12 cellular contexts compared by ENCODE assay signal in genomic region chr20:2386516-2387179, GRCh38. TPM values are rescaled to one million over a fixed set of nuclear protein-coding genes. Genes with fewer than 3 reads are reported as not detected.
DNase-seq lines count a peak whose midpoint lies in the region; ATAC-seq, FAIRE-seq and TF ChIP-seq lines count a peak whose summit lies in the region.
"Had no signal": no experiment of that assay in that cellular context is flagged by ENCODE, and none has a peak within 500 bp of the region (broad histone marks: within the 10 kb centered on the region; RNA-seq: fewer than 3 reads in every experiment).

No MANE protein-coding gene starts in this region.

- POLR2A ChIA-PET in MCF 10A (lab: Yijun Ruan, JAX) = interaction anchor here (0.8 to 2.0 kb wide), 2 partner anchors 28 to 64 kb away, joined by 3 to 9 read pairs; no protein-coding TSS in a partner anchor
- POLR2A ChIA-PET in Panc1 (lab: Charles Lee) = no interaction called here

- H3K4me2 ChIP-seq in neural progenitor cell = no peak overlapping the region

- no peak overlapping the region for H3K27ac Mint-ChIP-seq in MCF 10A (ENCODE audit: low read depth, unreplicated experiment)
- no peak overlapping the region for H3K27ac Mint-ChIP-seq in endodermal cell
- no peak overlapping the region for H3K27ac Mint-ChIP-seq in neural progenitor cell
- no peak overlapping the region for H3K27ac Mint-ChIP-seq in endothelial cell (ENCODE audit: unreplicated experiment)

- H3K4me1 ChIP-seq in breast epithelium = no peaks in the 10 kb centered on the region
- no peaks in the 10 kb centered on the region for H3K4me1 ChIP-seq in Panc1 (ENCODE audit: control insufficient read depth, insufficient read depth, low read length)
- H3K4me1 ChIP-seq in endodermal cell (ENCODE audit: control insufficient read depth, insufficient read depth, low read length) = no peaks in the 10 kb centered on the region
- H3K4me1 ChIP-seq in neural progenitor cell = no peaks in the 10 kb centered on the region

- BruUV-seq in MCF 10A (replicated peaks; lab: Mats Ljungman, UMichigan) (no TSS peak), Panc1 (replicated peaks; lab: Mats Ljungman, UMichigan) (no TSS peak)

- H3K27me3 Mint-ChIP-seq in MCF 10A (ENCODE audit: insufficient read depth, unreplicated experiment) (no peaks in the 10 kb centered on the region), endodermal cell (ENCODE audit: insufficient read depth) (peaks cover 5% of the 10 kb centered on the region), neural progenitor cell (ENCODE audit: insufficient read depth, low read depth) (peaks cover 6% of the 10 kb centered on the region), endothelial cell (ENCODE audit: unreplicated experiment) (peaks cover 5% of the 10 kb centered on the region)

- in situ Hi-C loops in Panc1 (cut with HindIII; ENCODE audit: low pct_unique_long_range_greater_than_20kb, low sequenced_read_pairs) = no loop called here

- H4K20me1 ChIP-seq in neural progenitor cell (ENCODE audit: low read depth) = no peaks in the 10 kb centered on the region

- no peak overlapping the region for H2AFZ ChIP-seq in neural progenitor cell (replicated peaks)

- no peaks in the 10 kb centered on the region for H3K79me2 ChIP-seq in neural progenitor cell (ENCODE audit: low read depth)

- H3K27ac ChIP-seq in breast epithelium = no peak overlapping the region
- no peak overlapping the region for H3K27ac ChIP-seq in Panc1 (ENCODE audit: low read length)
- H3K27ac ChIP-seq in endodermal cell (ENCODE audit: low read depth, low read length) = no peak overlapping the region
- no peak overlapping the region for H3K27ac ChIP-seq in neural progenitor cell

- H3K9me3 ChIP-seq in breast epithelium (peaks cover 4 to 19% of the 10 kb centered on the region in 2 donors), Panc1 (ENCODE audit: control insufficient read depth, insufficient read depth, low read depth, low read length) (no peaks in the 10 kb centered on the region), endodermal cell (ENCODE audit: control insufficient read depth, low read length) (peaks cover 4% of the 10 kb centered on the region), neural progenitor cell (ENCODE audit: low read depth) (no peaks in the 10 kb centered on the region)

- H3K36me3 ChIP-seq in breast epithelium = no peaks in the 10 kb centered on the region
- H3K36me3 ChIP-seq in Panc1 (ENCODE audit: control insufficient read depth, insufficient read depth, low read length) = no peaks in the 10 kb centered on the region
- no peaks in the 10 kb centered on the region for H3K36me3 ChIP-seq in endodermal cell (ENCODE audit: control insufficient read depth, insufficient read depth, low read length)
- no peaks in the 10 kb centered on the region for H3K36me3 ChIP-seq in neural progenitor cell

- no peak for TF ChIP-seq POLR2A in breast epithelium (IDR thresholded peaks at IDR 0.05)

- CTCF ChIA-PET in MCF 10A (lab: Yijun Ruan, JAX) = interaction anchor here (0.9 to 2.8 kb wide), 17 partner anchors 10 to 212 kb away, joined by 3 to 14 read pairs (median 4); no protein-coding TSS in a partner anchor
- CTCF ChIA-PET in Panc1 (lab: Charles Lee) = interaction anchor here (0.5 to 2.0 kb wide), 4 partner anchors 69 to 179 kb away, joined by 3 to 6 read pairs (median 4); no protein-coding TSS in a partner anchor

- H3K9me3 Mint-ChIP-seq in MCF 10A (ENCODE audit: unreplicated experiment) = no peaks in the 10 kb centered on the region
- no peaks in the 10 kb centered on the region for H3K9me3 Mint-ChIP-seq in endodermal cell
- H3K9me3 Mint-ChIP-seq in neural progenitor cell = peaks cover 7% of the 10 kb centered on the region
- H3K9me3 Mint-ChIP-seq in endothelial cell (ENCODE audit: unreplicated experiment) = no peaks in the 10 kb centered on the region

- no peak overlapping the region for H3K9ac ChIP-seq in endodermal cell (ENCODE audit: extremely low read depth, low read length, poor library complexity, severe bottlenecking)
- no peak overlapping the region for H3K9ac ChIP-seq in neural progenitor cell

- H3F3A ChIP-seq in neural progenitor cell (ENCODE audit: low read depth) = no peaks in the 10 kb centered on the region

- DNase-seq in MCF 10A (ENCODE audit: unreplicated experiment) (peak; percentile 62), breast epithelium (ENCODE audit: low spot score in 2 of 2) (no peak), Panc1 (ENCODE audit: low read depth, low spot score) (no peak), endodermal cell (peak; percentile 57), urothelium cell line (ENCODE audit: low spot score) (peak; percentile 58), neural progenitor cell (ENCODE audit: low spot score) (no peak), endothelial cell (ENCODE audit: low spot score) (no peak)
- DNase-seq in stimulated activated CD4-positive, alpha-beta T cell treated with anti-CD3 and anti-CD28 coated beads, Interleukin-2, amount 100 ng/mL, for 24 hours = no peak
- DNase-seq: C1 segment of cervical spinal cord, NCI-H1092 had no signal

- H3K4me3 Mint-ChIP-seq in MCF 10A (ENCODE audit: unreplicated experiment) (no peak overlapping the region), endodermal cell (no peak overlapping the region), neural progenitor cell (no peak overlapping the region), endothelial cell (ENCODE audit: unreplicated experiment) (no peak overlapping the region)

- H3K27me3 ChIP-seq in breast epithelium (no peaks in the 10 kb centered on the region), Panc1 (ENCODE audit: control insufficient read depth, insufficient read depth, low read length) (peaks cover 6% of the 10 kb centered on the region; the same call in 1 of the 2 replicates), endodermal cell (ENCODE audit: control insufficient read depth, insufficient read depth, low read length, poor library complexity, severe bottlenecking) (no peaks in the 10 kb centered on the region), neural progenitor cell (no peaks in the 10 kb centered on the region)

- WGBS in endodermal cell (ENCODE audit: insufficient coverage in 1 of 2, insufficient read length in 1 of 2), 2 experiments = 83 to 100% methylated on average over 1 to 5 of the region's 5 CpGs

- ATAC-seq in Panc1 = 0 out of 2 replicates have a peak, but pooled peaks have one; percentile 17
- ATAC-seq: sciatic nerve had no signal

- H3K4me3 ChIP-seq in breast epithelium (no peak overlapping the region), Panc1 (ENCODE audit: low read depth in 2 of 2, low read length in 2 of 2) (no peak overlapping the region), endodermal cell (ENCODE audit: low read length) (no peak overlapping the region), neural progenitor cell (no peak overlapping the region)

- H3K4me1 Mint-ChIP-seq in MCF 10A (ENCODE audit: insufficient read depth, unreplicated experiment) = peaks cover 14% of the 10 kb centered on the region
- H3K4me1 Mint-ChIP-seq in endodermal cell = peaks cover 1% of the 10 kb centered on the region
- H3K4me1 Mint-ChIP-seq in neural progenitor cell = peaks cover 4% of the 10 kb centered on the region
- no peaks in the 10 kb centered on the region for H3K4me1 Mint-ChIP-seq in endothelial cell (ENCODE audit: unreplicated experiment)

- intact Hi-C loops in MCF 10A (cut with micrococcal nuclease) (no loop called here), breast epithelium (cut with DNase I; ENCODE audit: low total_unique reads) (no loop called here), Panc1 (cut with micrococcal nuclease; ENCODE audit: unreplicated experiment) (no loop called here)

- FAIRE-seq in urothelium cell line (lab: Jason Lieb, UNC) = no peak
- FAIRE-seq: TTC549 had no signal

- H3K36me3 Mint-ChIP-seq in MCF 10A (ENCODE audit: insufficient read depth, unreplicated experiment) (no peaks in the 10 kb centered on the region), endodermal cell (ENCODE audit: low read depth) (no peaks in the 10 kb centered on the region), neural progenitor cell (no peaks in the 10 kb centered on the region), endothelial cell (ENCODE audit: low read depth, unreplicated experiment) (no peaks in the 10 kb centered on the region)

- TF ChIP-seq CTCF in MCF 10A (IDR thresholded peaks at IDR 0.05; ENCODE audit: unreplicated experiment) (no peak), breast epithelium (IDR thresholded peaks at IDR 0.05) (no peak), Panc1 (IDR thresholded peaks at IDR 0.05) (no peak), endodermal cell (conservative IDR thresholded peaks at IDR 0.05) (no peak), neural progenitor cell (IDR thresholded peaks at IDR 0.05) (no peak), endothelial cell (IDR thresholded peaks at IDR 0.05; ENCODE audit: unreplicated experiment) (no peak)

RNA-seq across cellular contexts. Expression of gene TGM6, which starts 5.9 kb away (rescaled TPM):
- total RNA-seq in MCF 10A (2022) = not detected in 2 replicates
- not detected for total RNA-seq in breast epithelium
- not detected for total RNA-seq in Panc1 (2021; ENCODE audit: unreplicated experiment)
- not detected for polyA plus RNA-seq in Panc1 (2012; ENCODE audit: insufficient read length)
- total RNA-seq in endodermal cell = not detected
- polyA plus RNA-seq in endodermal cell (2013, experiment 1 of 2) = not detected
- not detected for polyA plus RNA-seq in endodermal cell (2013, experiment 2 of 2)
- total RNA-seq in neural progenitor cell (ENCODE audit: low replicate concordance) = not detected in 2 replicates
- total RNA-seq in endothelial cell (ENCODE audit: unreplicated experiment) = not detected
- total RNA-seq: sciatic nerve had no signal

Comparison
In these comparisons a context has a peak if more than half of its experiments do, and no peak if none do; other contexts are left out.
1. DNase-seq: peak in MCF 10A (single experiment), endodermal cell (single experiment) and urothelium cell line (single experiment); none in breast epithelium (0 of 2), Panc1 (single experiment), neural progenitor cell (single experiment), endothelial cell (single experiment) and stimulated activated CD4-positive, alpha-beta T cell treated with anti-CD3 and anti-CD28 coated beads, Interleukin-2, amount 100 ng/mL, for 24 hours (0 of 2).